ENCODE assay signal across 8 cellular contexts in the genomic region with DNA sequence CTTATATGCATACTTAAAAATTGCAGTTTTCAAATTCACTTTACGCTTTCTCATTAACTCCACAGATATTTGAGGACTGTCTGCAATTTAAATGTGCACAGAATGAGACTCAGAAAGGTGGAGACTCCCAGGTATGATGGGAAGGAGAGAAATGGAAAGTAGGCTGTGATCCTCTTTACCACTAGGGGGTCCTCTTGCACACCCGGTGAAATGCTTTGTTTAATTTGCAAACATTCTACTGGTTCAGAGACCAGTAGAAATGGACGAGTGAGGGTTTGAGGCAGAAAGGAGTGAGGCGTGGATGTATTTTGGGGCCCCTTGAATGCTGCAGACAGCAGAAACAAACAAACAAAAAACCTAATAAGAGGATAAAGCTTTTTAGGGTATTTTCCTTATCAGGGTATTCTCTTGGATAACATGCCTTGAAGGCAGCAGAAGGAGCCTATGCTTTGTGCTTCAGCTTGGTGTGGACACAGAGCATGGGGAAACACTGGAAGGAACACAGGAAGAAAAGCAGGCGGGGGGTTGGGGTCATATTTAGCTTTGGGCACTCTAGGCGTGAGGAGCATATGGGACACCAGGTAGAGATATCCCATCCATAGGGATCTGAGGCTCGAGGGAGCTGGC.
DNase-seq lines count a peak whose midpoint lies in the region; ATAC-seq and TF ChIP-seq lines count a peak whose summit lies in the region.

No MANE protein-coding gene starts in this region.

- peak; percentile 23 for TF ChIP-seq CTCF in CD14-positive monocyte (IDR thresholded peaks at IDR 0.05)
- TF ChIP-seq CTCF in OCI-LY3 (IDR thresholded peaks at IDR 0.05; ENCODE audit: low read depth, low read length), result peak; percentile 91
- TF ChIP-seq CTCF in left lung (IDR thresholded peaks at IDR 0.05), result peak in 1 of 2 donors; percentile 40

- H4K20me1 ChIP-seq in OCI-LY3 (ENCODE audit: insufficient read depth, low read length), result no peaks in the 10 kb centered on the region

- H3K4me2 ChIP-seq in OCI-LY3 (ENCODE audit: low read length), result peak overlapping the region; percentile 67

- no peaks in the 10 kb centered on the region for H3K36me3 Mint-ChIP-seq in CD14-positive monocyte
- no peaks in the 10 kb centered on the region for H3K36me3 Mint-ChIP-seq in CD8-positive, alpha-beta memory T cell

- ATAC-seq in GM18508 (IDR thresholded peaks at IDR 0.05; ENCODE audit: insufficient read depth, unreplicated experiment), result peak; percentile 58
- ATAC-seq in HG02885 (IDR thresholded peaks at IDR 0.05; ENCODE audit: poor library complexity, unreplicated experiment), result peak; percentile 77
- peak; percentile 70 for ATAC-seq in left lung
- no peak for ATAC-seq in HG03095 (IDR thresholded peaks at IDR 0.05; ENCODE audit: unreplicated experiment)

- CTCF ChIA-PET in CD8-positive, alpha-beta memory T cell (lab: Charles Lee), result no interaction called here

- H3K9ac ChIP-seq in OCI-LY3 (ENCODE audit: low read length), result peak overlapping the region; percentile 42

- no peaks in the 10 kb centered on the region for H3K79me2 ChIP-seq in OCI-LY3 (ENCODE audit: low read length)

- no peaks in the 10 kb centered on the region for H3K9me3 Mint-ChIP-seq in CD14-positive monocyte
- H3K9me3 Mint-ChIP-seq in CD8-positive, alpha-beta memory T cell, result no peaks in the 10 kb centered on the region

- H3K9me3 ChIP-seq in OCI-LY3 (ENCODE audit: insufficient read depth, low read length) (no peaks in the 10 kb centered on the region), left lung (no peaks in the 10 kb centered on the region)
- H3K9me3 ChIP-seq in CD8-positive, alpha-beta memory T cell (ENCODE audit: low read length), result no peaks in the 10 kb centered on the region

- peak overlapping the region; percentile 85 for H2AFZ ChIP-seq in OCI-LY3 (ENCODE audit: low read depth, low read length)

- no peaks in the 10 kb centered on the region for H3K4me1 Mint-ChIP-seq in CD14-positive monocyte
- no peaks in the 10 kb centered on the region for H3K4me1 Mint-ChIP-seq in CD8-positive, alpha-beta memory T cell

- intact Hi-C loops in CD14-positive monocyte (cut with micrococcal nuclease), result no loop called here
- intact Hi-C loops in left lung (cut with DNase I), result no loop called here

- H3K4me3 ChIP-seq in OCI-LY3 (ENCODE audit: low read length) (peak overlapping the region; percentile 30; the same call in 1 of the 2 replicates), left lung (no peak overlapping the region)
- H3K4me3 ChIP-seq in CD8-positive, alpha-beta memory T cell (ENCODE audit: low read length), result no peak overlapping the region

- H3K36me3 ChIP-seq in OCI-LY3 (replicated peaks; ENCODE audit: low read depth, low read length), result no peaks in the 10 kb centered on the region
- H3K36me3 ChIP-seq in left lung, result no peaks in the 10 kb centered on the region
- H3K36me3 ChIP-seq in CD8-positive, alpha-beta memory T cell (ENCODE audit: insufficient read depth, low read length), result no peaks in the 10 kb centered on the region

- H3K27me3 ChIP-seq in OCI-LY3 (ENCODE audit: low read depth, low read length), result no peaks in the 10 kb centered on the region
- no peaks in the 10 kb centered on the region for H3K27me3 ChIP-seq in left lung
- H3K27me3 ChIP-seq in CD8-positive, alpha-beta memory T cell (ENCODE audit: insufficient read depth, low read length, poor library complexity, severe bottlenecking), result no peaks in the 10 kb centered on the region

- peaks cover 0 to 3% (median 2%) of the 10 kb centered on the region in 3 donors for H3K27me3 Mint-ChIP-seq in CD14-positive monocyte (ENCODE audit: low read depth in 3 of 3)
- peaks cover 3 to 12% of the 10 kb centered on the region in 2 donors for H3K27me3 Mint-ChIP-seq in CD8-positive, alpha-beta memory T cell

- no peak overlapping the region for H3K4me3 Mint-ChIP-seq in CD14-positive monocyte
- H3K4me3 Mint-ChIP-seq in CD8-positive, alpha-beta memory T cell, result no peak overlapping the region

- DNase-seq in CD14-positive monocyte (ENCODE audit: low spot score) (no peak), left lung (no peak), NCI-H1417 treated with DMSO at 0.1 percent for 48 hours (lab: John Stamatoyannopoulos, UW) (no peak)
- no peak for DNase-seq in CD8-positive, alpha-beta memory T cell

- H3K27ac Mint-ChIP-seq in CD14-positive monocyte, result peak overlapping the region in 1 of 7 donors; percentile 18
- H3K27ac Mint-ChIP-seq in CD8-positive, alpha-beta memory T cell, result no peak overlapping the region

- POLR2A ChIA-PET in CD8-positive, alpha-beta memory T cell (lab: Charles Lee), result no interaction called here

- H3K4me1 ChIP-seq in OCI-LY3 (ENCODE audit: low read length), result peaks cover 23% of the 10 kb centered on the region
- peaks cover 0 to 3% of the 10 kb centered on the region in 2 donors for H3K4me1 ChIP-seq in left lung
- no peaks in the 10 kb centered on the region for H3K4me1 ChIP-seq in CD8-positive, alpha-beta memory T cell (ENCODE audit: insufficient read depth, low read length)

- H3K27ac ChIP-seq in OCI-LY3 (ENCODE audit: low read length) (no peak overlapping the region), left lung (no peak overlapping the region)
- no peak overlapping the region for H3K27ac ChIP-seq in CD8-positive, alpha-beta memory T cell (ENCODE audit: low read depth, low read length)
